In genomic region chr13:102584423-102584822, GRCh38 we compare ENCODE assay signal across 11 cellular contexts.
DNase-seq lines count a peak whose midpoint lies in the region; ATAC-seq and TF ChIP-seq lines count a peak whose summit lies in the region.
"Had no signal": no experiment of that assay in that cellular context is flagged by ENCODE, and none has a peak within 500 bp of the region (broad histone marks: within the 10 kb centered on the region; RNA-seq: fewer than 3 reads in every experiment).

No MANE protein-coding gene starts in this region.

- no peak for TF ChIP-seq POLR2A in erythroblast (IDR thresholded peaks at IDR 0.05; ENCODE audit: low read length)

- peak; percentile 18 for DNase-seq in Ammon's horn (ENCODE audit: low spot score)
- DNase-seq in SKM-1 (lab: John Stamatoyannopoulos, UW; ENCODE audit: unreplicated experiment), result peak; percentile 95
- DNase-seq in stimulated activated CD4-positive, alpha-beta T cell treated with anti-CD3 and anti-CD28 coated beads, Interleukin-1b, Interleukin-23, amount 100 ng/mL, for 48 hours, result no peak
- DNase-seq in activated CD4-positive, alpha-beta T cell treated with anti-CD3 and anti-CD28 coated beads for 4 hours, result no peak
- no peak for DNase-seq in erythroblast (lab: John Stamatoyannopoulos, UW)
- DNase-seq: C1 segment of cervical spinal cord; NCI-H446 treated with DMSO at 0.1 percent for 48 hours; stimulated activated CD4-positive, alpha-beta T cell treated with anti-CD3 and anti-CD28 coated beads, Interleukin-2, amount 100 ng/mL, for 24 hours had no signal

- peak; percentile 60 for ATAC-seq in GM19452 (IDR thresholded peaks at IDR 0.05; ENCODE audit: unreplicated experiment)
- ATAC-seq in HG03108 (IDR thresholded peaks at IDR 0.05; ENCODE audit: unreplicated experiment), result peak; percentile 58
- ATAC-seq in HG02970 (IDR thresholded peaks at IDR 0.05; ENCODE audit: low FRiP score, unreplicated experiment), result no peak

Comparison
In these comparisons a context has a peak if more than half of its experiments do, and no peak if none do; other contexts are left out.
1. DNase-seq: peak in Ammon's horn (single experiment) and SKM-1 (single experiment); none in stimulated activated CD4-positive, alpha-beta T cell treated with anti-CD3 and anti-CD28 coated beads, Interleukin-1b, Interleukin-23, amount 100 ng/mL, for 48 hours (single experiment), activated CD4-positive, alpha-beta T cell treated with anti-CD3 and anti-CD28 coated beads for 4 hours (0 of 2) and erythroblast (0 of 2).